10 cellular contexts compared by ENCODE assay signal in the genomic region with DNA sequence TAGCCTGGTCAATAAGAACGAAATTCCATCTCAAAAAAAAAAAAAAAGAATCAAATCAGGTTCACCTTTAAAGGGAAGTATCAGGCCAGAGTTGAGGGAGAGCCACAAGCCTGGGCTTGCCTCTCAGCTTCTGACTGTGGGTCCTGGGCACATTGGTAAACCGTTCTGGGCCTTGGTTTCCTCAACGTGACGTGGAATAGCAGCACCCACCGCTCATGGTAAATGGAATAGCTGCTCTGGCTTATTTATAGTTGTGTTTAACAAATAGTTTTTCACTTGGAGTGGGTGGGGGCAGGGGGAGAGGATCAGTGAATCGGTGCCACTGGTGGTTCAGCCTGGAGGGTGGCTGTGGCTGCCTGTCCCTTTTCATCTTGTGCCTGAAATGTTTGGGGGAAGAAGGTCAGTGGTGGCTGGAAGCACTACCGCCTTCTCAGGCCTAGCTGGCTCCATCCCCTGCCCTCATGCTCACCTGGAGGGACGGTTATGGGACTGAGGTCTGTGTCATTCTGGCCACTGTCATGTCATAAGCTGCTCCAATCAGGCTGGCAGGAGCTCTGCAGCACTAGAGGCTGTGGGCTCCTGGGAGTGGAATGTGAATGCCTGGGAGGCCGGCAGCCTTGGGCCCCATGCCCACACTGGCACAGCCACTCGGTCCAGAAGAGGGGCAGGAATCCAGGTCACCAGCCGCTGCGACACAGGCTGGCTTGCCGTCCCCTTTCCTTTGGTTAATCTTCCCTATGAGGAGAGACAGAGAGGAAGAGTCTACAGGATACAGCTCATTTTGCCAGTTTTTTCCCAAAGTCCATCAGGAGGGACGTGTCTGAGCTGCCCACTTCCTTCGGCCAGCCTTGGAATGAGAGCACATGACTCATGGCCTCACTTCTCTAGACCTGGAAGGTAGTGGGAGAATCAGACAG. TPM values are rescaled to one million over a fixed set of nuclear protein-coding genes. Genes with fewer than 3 reads are reported as not detected.
A peak's percentile ranks its signal among the peaks of the same experiment; 100 is the strongest.
DNase-seq lines count a peak whose midpoint lies in the region; ATAC-seq and TF ChIP-seq lines count a peak whose summit lies in the region.
"Had no signal": no experiment of that assay in that cellular context is flagged by ENCODE, and none has a peak within 500 bp of the region (broad histone marks: within the 10 kb centered on the region; RNA-seq: fewer than 3 reads in every experiment).

No MANE protein-coding gene starts in this region.

- DNase-seq in activated naive CD8-positive, alpha-beta T cell treated with anti-CD3 and anti-CD28 coated beads, Interleukin-2, amount 50 U/mL, for 24 hours: no peak
- DNase-seq in epithelial cell of esophagus (ENCODE audit: low read depth) (peak; percentile 85), naive B cell (no peak), NCI-H2029 treated with DMSO at 0.1 percent for 48 hours (lab: John Stamatoyannopoulos, UW) (no peak), UCSD-AML1 (lab: John Stamatoyannopoulos, UW; ENCODE audit: unreplicated experiment) (no peak), HuH-7 (ENCODE audit: low spot score) (no peak)
- DNase-seq: activated CD4-positive, CD25-positive, alpha-beta regulatory T cell treated with anti-CD3 and anti-CD28 coated beads, Interleukin-2, amount 50 U/mL, for 72 hours; DMS 273 treated with DMSO at 0.1 percent for 48 hours had no signal

- peak overlapping the region; percentile 79 for H3K27ac Mint-ChIP-seq in activated naive CD8-positive, alpha-beta T cell
- H3K27ac Mint-ChIP-seq in activated naive CD8-positive, alpha-beta T cell treated with anti-CD3 and anti-CD28 coated beads, Interleukin-2, amount 50 U/mL, for 24 hours: no peak overlapping the region
- peak overlapping the region; percentile 19 to 99 (median 63) for H3K27ac Mint-ChIP-seq in naive B cell

- H3K36me3 Mint-ChIP-seq in activated naive CD8-positive, alpha-beta T cell: no peaks in the 10 kb centered on the region
- H3K36me3 Mint-ChIP-seq in activated naive CD8-positive, alpha-beta T cell treated with anti-CD3 and anti-CD28 coated beads, Interleukin-2, amount 50 U/mL, for 24 hours (ENCODE audit: low read depth): no peaks in the 10 kb centered on the region
- H3K36me3 Mint-ChIP-seq in naive B cell: no peaks in the 10 kb centered on the region

- no peaks in the 10 kb centered on the region for H3K9me3 Mint-ChIP-seq in activated naive CD8-positive, alpha-beta T cell (ENCODE audit: low read depth)
- no peaks in the 10 kb centered on the region for H3K9me3 Mint-ChIP-seq in activated naive CD8-positive, alpha-beta T cell treated with anti-CD3 and anti-CD28 coated beads, Interleukin-2, amount 50 U/mL, for 24 hours
- peaks cover 0 to 3% (median 0%) of the 10 kb centered on the region in 7 donors for H3K9me3 Mint-ChIP-seq in naive B cell

- H3K4me3 ChIP-seq in epithelial cell of esophagus (ENCODE audit: low read length): no peak overlapping the region

- peaks cover 91% of the 10 kb centered on the region for H3K4me1 Mint-ChIP-seq in activated naive CD8-positive, alpha-beta T cell (ENCODE audit: low read depth)
- peaks cover 96% of the 10 kb centered on the region for H3K4me1 Mint-ChIP-seq in activated naive CD8-positive, alpha-beta T cell treated with anti-CD3 and anti-CD28 coated beads, Interleukin-2, amount 50 U/mL, for 24 hours
- H3K4me1 Mint-ChIP-seq in naive B cell: peaks cover 59 to 97% (median 81%) of the 10 kb centered on the region in 3 donors

- no peak for ATAC-seq in activated naive CD8-positive, alpha-beta T cell treated with anti-CD3 and anti-CD28 coated beads, Interleukin-2, amount 50 U/mL, for 24 hours
- ATAC-seq in naive B cell (ENCODE audit: low read depth in 2 of 2): no peak
- ATAC-seq in GM18870 (IDR thresholded peaks at IDR 0.05; ENCODE audit: unreplicated experiment): no peak

- no peaks in the 10 kb centered on the region for H3K27me3 Mint-ChIP-seq in activated naive CD8-positive, alpha-beta T cell
- no peaks in the 10 kb centered on the region for H3K27me3 Mint-ChIP-seq in activated naive CD8-positive, alpha-beta T cell treated with anti-CD3 and anti-CD28 coated beads, Interleukin-2, amount 50 U/mL, for 24 hours
- H3K27me3 Mint-ChIP-seq in naive B cell: peaks cover 0 to 4% (median 0%) of the 10 kb centered on the region in 3 donors

- H3K4me3 Mint-ChIP-seq in activated naive CD8-positive, alpha-beta T cell: no peak overlapping the region
- no peak overlapping the region for H3K4me3 Mint-ChIP-seq in activated naive CD8-positive, alpha-beta T cell treated with anti-CD3 and anti-CD28 coated beads, Interleukin-2, amount 50 U/mL, for 24 hours
- H3K4me3 Mint-ChIP-seq in naive B cell: no peak overlapping the region

- no peak for TF ChIP-seq CTCF in epithelial cell of esophagus (IDR thresholded peaks at IDR 0.05; ENCODE audit: insufficient read depth, low read depth, low read length, missing control alignments)

RNA-seq across cellular contexts. Expression of a gene that starts 27.0 kb away (rescaled TPM):
- polyA plus RNA-seq in naive B cell (ENCODE audit: low read depth in 6 of 6): 100 to 1,000 TPM; 442 to 802 (median 622) TPM

RNA-seq across cellular contexts. Expression of a gene that starts 36.9 kb away (rescaled TPM):
- polyA plus RNA-seq in naive B cell (ENCODE audit: low read depth in 6 of 6): not detected
